Comparison of ENCODE assay signal across 20 cellular contexts in the genomic region with DNA sequence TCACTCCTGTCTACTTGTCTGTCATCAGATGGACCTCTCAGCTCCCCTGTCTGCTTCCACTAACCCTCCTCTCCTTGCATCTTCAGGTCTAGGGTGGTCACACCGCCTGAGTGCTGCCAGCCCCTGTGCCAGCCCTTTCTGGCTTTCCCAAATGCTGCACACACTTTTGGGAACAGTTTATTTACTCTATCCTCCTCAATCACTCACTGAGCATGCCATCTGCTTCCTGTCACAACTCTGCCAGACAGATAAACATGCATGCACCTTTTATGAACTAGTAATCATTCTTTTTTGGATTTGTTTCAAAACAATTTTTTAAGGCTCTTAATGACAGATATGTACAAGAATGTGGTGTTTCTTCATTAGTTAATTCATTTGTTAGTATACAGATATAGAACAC. TPM values are rescaled to one million over a fixed set of nuclear protein-coding genes. Genes with fewer than 3 reads are reported as not detected.
DNase-seq lines count a peak whose midpoint lies in the region; ATAC-seq lines count a peak whose summit lies in the region.
"Had no signal": no experiment of that assay in that cellular context is flagged by ENCODE, and none has a peak within 500 bp of the region (broad histone marks: within the 10 kb centered on the region; RNA-seq: fewer than 3 reads in every experiment).

No MANE protein-coding gene starts in this region.

- ATAC-seq in HG03378 (IDR thresholded peaks at IDR 0.05; ENCODE audit: unreplicated experiment), result no peak
- ATAC-seq: activated CD4-positive, CD25-positive, alpha-beta regulatory T cell treated with anti-CD3 and anti-CD28 coated beads, Interleukin-2, amount 50 U/mL, for 24 hours had no signal

- DNase-seq in NCI-H510A treated with DMSO at 0.1 percent for 48 hours (lab: John Stamatoyannopoulos, UW) (peak; percentile 71), NCI-H510A (lab: John Stamatoyannopoulos, UW) (no peak), DMS153 (lab: John Stamatoyannopoulos, UW) (peak; percentile 42), NCI-H345 (lab: John Stamatoyannopoulos, UW) (peak; percentile 47), cerebellum (ENCODE audit: low spot score) (peak; percentile 25), dedifferentiated amniotic fluid mesenchymal stem cell (ENCODE audit: extremely low spot score) (no peak), epidermal melanocyte (ENCODE audit: insufficient read length, low spot score) (no peak)
- DNase-seq: activated naive CD8-positive, alpha-beta T cell treated with anti-CD3 and anti-CD28 coated beads, Interleukin-2, amount 10 ng/mL, durations not matched to agents 7 days and 5 days; endodermal cell; mesenchymal stem cell; MG63; NCI-H1930; NK-92 treated with Interleukin-12 subunit alpha and Interleukin-12 subunit beta, amount 100 ng/mL, for 24 hours; sigmoid colon; T1000; testis had no signal

RNA-seq across cellular contexts. Expression of a gene that starts 56.3 kb away (rescaled TPM):
- total RNA-seq in cerebellum, result not detected
- total RNA-seq: activated naive CD8-positive, alpha-beta T cell treated with anti-CD3 and anti-CD28 coated beads, Interleukin-2, amount 10 ng/mL, durations not matched to agents 7 days and 5 days; endodermal cell; fibroblast of lung; glomerular endothelial cell; sigmoid colon; testis had no signal

Comparison
In these comparisons a context has a peak if more than half of its experiments do, and no peak if none do; other contexts are left out.
1. DNase-seq: peak in NCI-H510A treated with DMSO at 0.1 percent for 48 hours (single experiment), DMS153 (single experiment), NCI-H345 (single experiment) and cerebellum (single experiment); none in NCI-H510A (single experiment), dedifferentiated amniotic fluid mesenchymal stem cell (single experiment) and epidermal melanocyte (single experiment).